Comparison of ENCODE assay signal across 18 cellular contexts in genomic region chr13:48489003-48489402, GRCh38. TPM values are rescaled to one million over a fixed set of nuclear protein-coding genes. Genes with fewer than 3 reads are reported as not detected.
A peak's percentile ranks its signal among the peaks of the same experiment; 100 is the strongest.
DNase-seq lines count a peak whose midpoint lies in the region; ATAC-seq, FAIRE-seq and TF ChIP-seq lines count a peak whose summit lies in the region.
"Had no signal": no experiment of that assay in that cellular context is flagged by ENCODE, and none has a peak within 500 bp of the region (broad histone marks: within the 10 kb centered on the region; RNA-seq: fewer than 3 reads in every experiment).

No MANE protein-coding gene starts in this region.

- intact Hi-C loops in GM12878 (cut with micrococcal nuclease; ENCODE audit: unreplicated experiment) = no loop called here

- SMC1A ChIA-PET in GM12878 (lab: Charles Lee; ENCODE audit: uncharacterized antibody, unreplicated experiment) = interaction anchor here (1.0 to 1.3 kb wide), 3 partner anchors 12 to 91 kb away, joined by 3 to 4 read pairs (median 3); no protein-coding TSS in a partner anchor

- H3K4me1 ChIP-seq in DND-41 (ENCODE audit: insufficient read depth, low read length) = peaks cover 73% of the 10 kb centered on the region
- peaks cover 81% of the 10 kb centered on the region for H3K4me1 ChIP-seq in Loucy (ENCODE audit: insufficient read depth, low read length, poor library complexity, severe bottlenecking)
- peaks cover 63% of the 10 kb centered on the region for H3K4me1 ChIP-seq in GM12878 (ENCODE audit: control insufficient read depth, insufficient read depth, low read length)

- H4K20me1 ChIP-seq in DND-41 (ENCODE audit: insufficient read depth, low read length) (no peaks in the 10 kb centered on the region), Loucy (ENCODE audit: insufficient read depth, low read length, poor library complexity, severe bottlenecking) (no peaks in the 10 kb centered on the region), GM12878 (ENCODE audit: control insufficient read depth, insufficient read depth) (no peaks in the 10 kb centered on the region)

- H3K36me3 ChIP-seq in DND-41 (ENCODE audit: insufficient read depth, low read length) (peaks cover 35% of the 10 kb centered on the region), Loucy (ENCODE audit: insufficient read depth, low read length) (no peaks in the 10 kb centered on the region; the same call in 1 of the 2 replicates), GM12878 (ENCODE audit: control insufficient read depth in 2 of 2, insufficient read depth in 2 of 2, low read length in 1 of 2) (peaks cover 0 to 7% of the 10 kb centered on the region in 2 experiments; a peak in 1 of 4 replicates)
- H3K36me3 ChIP-seq: adrenal gland had no signal

- DNase-seq in activated CD4-positive, CD25-positive, alpha-beta regulatory T cell treated with anti-CD3 and anti-CD28 coated beads, Interleukin-2, amount 50 U/mL, for 72 hours = no peak
- DNase-seq in DND-41 (no peak), GM12878 (ENCODE audit: low read depth, low spot score) (no peak), DMS 273 (lab: John Stamatoyannopoulos, UW; ENCODE audit: unreplicated experiment) (no peak), HK-2 (ENCODE audit: unreplicated experiment) (no peak)
- DNase-seq: adrenal gland; central memory CD4-positive, alpha-beta T cell; NCI-H1694 treated with DMSO at 0.1 percent for 48 hours; NCI-H446 treated with DMSO at 0.1 percent for 48 hours; upper lobe of left lung had no signal

- peak overlapping the region; percentile 88 for H3K27ac ChIP-seq in DND-41 (ENCODE audit: low read length)
- H3K27ac ChIP-seq in GM12878 (ENCODE audit: control insufficient read depth, insufficient read depth) = peak overlapping the region; percentile 91
- H3K27ac ChIP-seq: adrenal gland, SK-N-MC, upper lobe of left lung had no signal

- no peak for TF ChIP-seq RAD21 in GM12878 (IDR thresholded peaks at IDR 0.05; ENCODE audit: insufficient read depth, low read depth, low read length)

- TF ChIP-seq POLR2A in GM12878 (IDR thresholded peaks at IDR 0.05; ENCODE audit: low read depth, low read length) (no peak), GM18505 (IDR thresholded peaks at IDR 0.05; ENCODE audit: borderline replicate concordance, extremely low read depth, insufficient read depth, insufficient read length) (no peak)

- H3K27me3 ChIP-seq in DND-41 (ENCODE audit: insufficient read depth, low read length, poor library complexity) (no peaks in the 10 kb centered on the region), Loucy (ENCODE audit: insufficient read depth, low read length, poor library complexity, severe bottlenecking) (no peaks in the 10 kb centered on the region), GM12878 (replicated peaks in 1 of 2; ENCODE audit: control insufficient read depth in 2 of 2, insufficient read depth in 2 of 2, low read length in 1 of 2) (no peaks in the 10 kb centered on the region)
- H3K27me3 ChIP-seq: adrenal gland, upper lobe of left lung had no signal

- H3K9me3 ChIP-seq in DND-41 (ENCODE audit: insufficient read depth, low read length, severe bottlenecking) = peaks cover 4% of the 10 kb centered on the region
- H3K9me3 ChIP-seq in Loucy (ENCODE audit: insufficient read depth, low read depth, low read length) = 0 out of 2 replicates have a peak, but pooled peaks cover 6% of the 10 kb centered on the region
- no peaks in the 10 kb centered on the region; the same call in 1 of the 3 replicates for H3K9me3 ChIP-seq in GM12878 (replicated peaks; ENCODE audit: control insufficient read depth, insufficient read depth, low read length)
- H3K9me3 ChIP-seq: adrenal gland, upper lobe of left lung had no signal

- POLR2A ChIA-PET in GM12878 (lab: Charles Lee) = interaction anchor here (1.2 kb wide), 1 partner anchor 43 kb away, joined by 3 read pairs; the partner anchor contains the start of gene RCBTB2

- H3K9ac ChIP-seq in DND-41 (ENCODE audit: low read depth, low read length) (peak overlapping the region; percentile 65; the same call in 1 of the 2 replicates), Loucy (ENCODE audit: low read depth, low read length, poor library complexity, severe bottlenecking) (peak overlapping the region; percentile 95), GM12878 (ENCODE audit: control insufficient read depth, insufficient read depth, low read length) (peak overlapping the region; percentile 30; the same call in 1 of the 2 replicates)

- BruUV-seq in GM12878 (replicated peaks; lab: Mats Ljungman, UMichigan) = no TSS peak

- TF ChIP-seq CTCF in DND-41 (IDR thresholded peaks at IDR 0.05; ENCODE audit: borderline replicate concordance, extremely low read depth, low read length, poor library complexity, severe bottlenecking) = no peak
- TF ChIP-seq CTCF in Loucy (conservative IDR thresholded peaks at IDR 0.05; ENCODE audit: low read length) = no peak
- TF ChIP-seq CTCF in GM12878 (IDR thresholded peaks at IDR 0.05 in 2 of 3, conservative IDR thresholded peaks at IDR 0.05 in 1 of 3; ENCODE audit: control insufficient read depth in 2 of 3, extremely low read depth in 1 of 3, insufficient read depth in 1 of 3, low read depth in 3 of 3, low read length in 3 of 3) = no peak

- no peak for TF ChIP-seq EP300 in GM12878 (IDR thresholded peaks at IDR 0.05; ENCODE audit: borderline replicate concordance in 1 of 2, control insufficient read depth in 1 of 2, low read depth in 2 of 2, low read length in 2 of 2)

- RAD21 ChIA-PET in GM12878 (lab: Charles Lee; ENCODE audit: unreplicated experiment) = interaction anchor here (1.5 to 2.1 kb wide), 2 partner anchors 13 to 44 kb away, joined by 4 to 5 read pairs; partner anchors contain the start of gene RCBTB2

- H3F3A ChIP-seq in Loucy (ENCODE audit: low read depth) = peaks cover 8% of the 10 kb centered on the region; the same call in 1 of the 2 replicates

- FAIRE-seq in GM12878 (lab: Jason Lieb, UNC) = peak; percentile 69
- FAIRE-seq: frontal cortex, G401.6 had no signal

- no peaks in the 10 kb centered on the region for H3K9me2 ChIP-seq in Loucy (replicated peaks; ENCODE audit: low read depth, low read length)

- H3K4me3 ChIP-seq in DND-41 (ENCODE audit: low read depth in 1 of 2, low read length in 2 of 2) = no peak overlapping the region
- H3K4me3 ChIP-seq in Loucy (ENCODE audit: low read length, poor library complexity, severe bottlenecking) = peak overlapping the region; percentile 77
- H3K4me3 ChIP-seq in GM12878 = peak overlapping the region; percentile 19; the same call in 1 of the 2 replicates
- H3K4me3 ChIP-seq: adrenal gland, SK-N-MC, smooth muscle cell, upper lobe of left lung had no signal

- H2AFZ ChIP-seq in DND-41 (ENCODE audit: low read depth, low read length) = no peak overlapping the region
- H2AFZ ChIP-seq in Loucy (ENCODE audit: low read length) = no peak overlapping the region
- H2AFZ ChIP-seq in GM12878 (ENCODE audit: control insufficient read depth, low read depth, low read length) = no peak overlapping the region

- CTCF ChIA-PET in GM12878 (lab: Yijun Ruan, JAX) = interaction anchor here (1.1 to 1.5 kb wide), 2 partner anchors 90 to 395 kb away, joined by 3 to 5 read pairs; partner anchors contain the start of gene MED4

- in situ Hi-C loops in GM12878 (cut with MboI) = no loop called here

- peaks cover 54% of the 10 kb centered on the region for H3K79me2 ChIP-seq in DND-41 (ENCODE audit: insufficient read depth, low read length)
- H3K79me2 ChIP-seq in Loucy (ENCODE audit: insufficient read depth, low read length) = peaks cover 52% of the 10 kb centered on the region
- H3K79me2 ChIP-seq in GM12878 (ENCODE audit: control insufficient read depth, insufficient read depth, low read length) = peaks cover 29% of the 10 kb centered on the region

- ATAC-seq in activated CD4-positive, CD25-positive, alpha-beta regulatory T cell treated with anti-CD3 and anti-CD28 coated beads, Interleukin-2, amount 50 U/mL, for 24 hours = peak; percentile 18 to 27
- no peak for ATAC-seq in DND-41 (ENCODE audit: insufficient read depth, low read depth)
- ATAC-seq in GM12878 = peak; percentile 57
- no peak for ATAC-seq in GM18505 (IDR thresholded peaks at IDR 0.05; ENCODE audit: unreplicated experiment)
- ATAC-seq: stimulated activated memory B cell treated with anti-CD40 and anti-IgM and Interleukin-4, amounts not matched to agents 10 μg/mL and 1 μg/mL and 100 μg/mL, for 72 hours had no signal

- peak overlapping the region; percentile 71 for H3K4me2 ChIP-seq in DND-41 (ENCODE audit: insufficient read depth, low read length)
- peak overlapping the region; percentile 89 for H3K4me2 ChIP-seq in Loucy (ENCODE audit: low read depth, low read length, poor library complexity, severe bottlenecking)
- peak overlapping the region; percentile 92 for H3K4me2 ChIP-seq in GM12878 (ENCODE audit: control insufficient read depth, insufficient read depth)
- H3K4me2 ChIP-seq: smooth muscle cell had no signal

TF ChIP-seq in GM12878, 131 proteins besides CTCF, POLR2A, EP300 and RAD21 (continues in another document):
- TF ChIP-seq IKZF1 (conservative IDR thresholded peaks at IDR 0.05) = no peak
- TF ChIP-seq ATF3 (IDR thresholded peaks at IDR 0.05; ENCODE audit: borderline replicate concordance, extremely low read depth, low read depth, low read length) = no peak
- TF ChIP-seq ZZZ3 (IDR thresholded peaks at IDR 0.05; ENCODE audit: control insufficient read depth, insufficient read length, low read depth) = no peak
- no peak for TF ChIP-seq ASH2L (IDR thresholded peaks at IDR 0.05; ENCODE audit: borderline replicate concordance, low read depth)
- no peak for TF ChIP-seq RELA (IDR thresholded peaks at IDR 0.05; ENCODE audit: borderline replicate concordance, partially characterized antibody)

RNA-seq across cellular contexts. Expression of gene RCBTB2, which starts 43.9 kb away (rescaled TPM):
- total RNA-seq in GM12878 (2013; cell fraction: nucleolus; rRNA removed) = 2.7 and 4.2 TPM in 2 replicates
- 5.0 and 6.9 TPM in 2 replicates for total RNA-seq in GM12878 (2014; rRNA removed)
- 6.9 and 8.3 TPM in 2 replicates for total RNA-seq in GM12878 (2014; rRNA removed; fragmentation: Illumina TruSeq; extraction: Trizol)
- 5.9 and 7.7 TPM in 2 replicates for total RNA-seq in GM12878 (2021)
- 9.4 TPM for polyA plus RNA-seq in GM12878 (2011; ENCODE audit: low read depth)
- 9.8 and 15.3 TPM in 2 replicates for polyA plus RNA-seq in GM12878 (2011; rRNA removed)
- 3.9 and 5.7 TPM in 2 replicates for polyA plus RNA-seq in GM12878 (2011; cell fraction: cytosol; rRNA removed)
- 14.0 and 14.2 TPM in 2 replicates for polyA plus RNA-seq in GM12878 (2011; cell fraction: nucleus; rRNA removed)
- polyA plus RNA-seq in GM12878 (2012) = 9.5 and 16.1 TPM in 2 replicates
- polyA plus RNA-seq in GM12878 (2014; fragmentation: Illumina TruSeq; extraction: Trizol) = 7.4 and 8.7 TPM in 2 replicates
- polyA plus RNA-seq in GM12878 (2014; fragmentation: Nextera tagmentation; extraction: Ambion mirVana) = 10 to 100 TPM in 1 of 2 experiments, 1 to 10 TPM in 1; 8.7 to 10.4 TPM
- polyA plus RNA-seq in GM12878 (2014; rRNA removed) = 7.5 and 7.7 TPM in 2 replicates
- 10 to 100 TPM; 15.8 to 16.0 TPM for polyA plus RNA-seq in GM12878 (2016; fragmentation: Nextera tagmentation; extraction: Ambion mirVana)
- polyA minus RNA-seq in GM12878 (2011; rRNA and poly(A)+ RNA removed) = 6.9 and 8.3 TPM in 2 replicates
- 1.6 and 1.9 TPM in 2 replicates for polyA minus RNA-seq in GM12878 (2011; cell fraction: cytosol; rRNA and poly(A)+ RNA removed)
- 2.9 and 3.6 TPM in 2 replicates for polyA minus RNA-seq in GM12878 (2011; cell fraction: nucleus; rRNA and poly(A)+ RNA removed)

Comparison
In these comparisons a context has a peak if more than half of its experiments do, and no peak if none do; other contexts are left out.
1. ATAC-seq: peak in activated CD4-positive, CD25-positive, alpha-beta regulatory T cell treated with anti-CD3 and anti-CD28 coated beads, Interleukin-2, amount 50 U/mL, for 24 hours (2 of 2) and GM12878 (single experiment); none in DND-41 (single experiment) and GM18505 (single experiment).
2. H3K4me3 ChIP-seq: peak in Loucy (single experiment) and GM12878 (single experiment); none in DND-41 (0 of 2).
3. H3K9ac ChIP-seq: peak in every context shown above with its lines; median percentile 95 in Loucy; 65 in DND-41; 30 in GM12878.
4. Peak in every context shown above with its lines, with median percentiles within 50 percentile points of each other: H3K4me2 ChIP-seq.